In genomic region chr1:67458663-67459062, GRCh38 we compare ENCODE assay signal across 18 cellular contexts.
"Had no signal": no experiment of that assay in that cellular context is flagged by ENCODE, and none has a peak within 500 bp of the region (broad histone marks: within the 10 kb centered on the region; RNA-seq: fewer than 3 reads in every experiment).

No MANE protein-coding gene starts in this region.

- H3K27ac ChIP-seq: coronary artery, left lung, spleen had no signal

- H3K27me3 ChIP-seq: left lung had no signal

- H3K27me3 Mint-ChIP-seq: progenitor cell of endocrine pancreas had no signal

- H3K4me3 ChIP-seq: coronary artery, left lung, lung, spleen had no signal

- H3K4me3 Mint-ChIP-seq: activated CD4-positive, alpha-beta memory T cell treated with anti-CD3 and anti-CD28 coated beads, Interleukin-2, amount 10 ng/mL, durations not matched to agents 7 days and 5 days; activated naive CD8-positive, alpha-beta T cell treated with anti-CD3 and anti-CD28 coated beads, Interleukin-2, amount 50 U/mL, for 24 hours; activated T-cell treated with anti-CD3 and anti-CD28 coated beads, Interleukin-2, amount 50 U/mL, for 72 hours; naive thymus-derived CD4-positive, alpha-beta T cell had no signal

- H3K4me1 Mint-ChIP-seq: activated CD4-positive, alpha-beta memory T cell treated with anti-CD3 and anti-CD28 coated beads, Interleukin-2, amount 10 ng/mL, durations not matched to agents 7 days and 5 days; naive thymus-derived CD4-positive, alpha-beta T cell had no signal

- H3K9me3 Mint-ChIP-seq: activated CD4-positive, alpha-beta memory T cell treated with anti-CD3 and anti-CD28 coated beads, Interleukin-2, amount 10 ng/mL, durations not matched to agents 7 days and 5 days; activated naive CD8-positive, alpha-beta T cell treated with anti-CD3 and anti-CD28 coated beads, Interleukin-2, amount 50 U/mL, for 24 hours; activated T-cell treated with anti-CD3 and anti-CD28 coated beads, Interleukin-2, amount 50 U/mL, for 72 hours; naive thymus-derived CD4-positive, alpha-beta T cell had no signal

- H3K9me3 ChIP-seq: left lung, spleen had no signal

- ATAC-seq: left lung; naive thymus-derived CD4-positive, alpha-beta T cell had no signal

- H3K27ac Mint-ChIP-seq: activated CD4-positive, alpha-beta memory T cell treated with anti-CD3 and anti-CD28 coated beads, Interleukin-2, amount 10 ng/mL, durations not matched to agents 7 days and 5 days; activated naive CD8-positive, alpha-beta T cell treated with anti-CD3 and anti-CD28 coated beads, Interleukin-2, amount 50 U/mL, for 24 hours; activated T-cell treated with anti-CD3 and anti-CD28 coated beads, Interleukin-2, amount 50 U/mL, for 72 hours; naive thymus-derived CD4-positive, alpha-beta T cell; progenitor cell of endocrine pancreas had no signal

- H3K4me1 ChIP-seq: left lung, spleen had no signal

- H3K36me3 Mint-ChIP-seq: naive thymus-derived CD4-positive, alpha-beta T cell had no signal

- H3K36me3 ChIP-seq: left lung, spleen had no signal

- DNase-seq: activated CD4-positive, alpha-beta memory T cell treated with anti-CD3 and anti-CD28 coated beads, Interleukin-2, amount 10 ng/mL, durations not matched to agents 7 days and 5 days; activated CD4-positive, alpha-beta T cell treated with anti-CD3 and anti-CD28 coated beads for 48 hours; activated CD4-positive, CD25-positive, alpha-beta regulatory T cell; activated gamma-delta T cell; activated naive CD4-positive, alpha-beta T cell treated with anti-CD3 and anti-CD28 coated beads, Interleukin-2, amount 50 U/mL, for 16 hours; activated naive CD8-positive, alpha-beta T cell treated with anti-CD3 and anti-CD28 coated beads, Interleukin-2, amount 50 U/mL, for 24 hours; cerebellar nuclear complex; kidney; left lung; naive thymus-derived CD4-positive, alpha-beta T cell; spleen; stimulated activated CD4-positive, alpha-beta T cell treated with anti-CD3 and anti-CD28 coated beads, Interleukin-4, amount 100 ng/mL, for 1 hour; stimulated activated naive CD4-positive, alpha-beta T cell; T-helper 9 cell had no signal
